Comparison of ENCODE assay signal across 18 cellular contexts in the genomic region with DNA sequence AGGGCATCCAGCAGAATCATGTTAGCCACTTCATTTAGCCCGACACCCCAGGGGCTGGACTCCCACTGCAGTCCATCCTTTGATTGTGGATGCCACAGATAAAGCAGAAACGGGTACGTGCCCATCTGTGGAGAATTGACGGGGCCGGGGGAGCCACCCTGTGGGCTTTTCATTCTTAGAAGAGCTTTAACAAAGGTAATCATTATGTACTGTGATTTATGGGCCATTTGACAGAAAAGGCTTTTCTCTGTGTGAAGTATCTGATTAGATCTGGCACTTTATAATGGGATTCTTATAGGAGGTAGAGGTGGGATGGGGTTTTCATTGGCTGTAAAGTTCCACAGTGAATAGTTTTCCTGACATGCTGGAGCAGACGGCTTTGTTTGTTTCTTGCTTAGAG.
"Had no signal": no experiment of that assay in that cellular context is flagged by ENCODE, and none has a peak within 500 bp of the region (broad histone marks: within the 10 kb centered on the region; RNA-seq: fewer than 3 reads in every experiment).

No MANE protein-coding gene starts in this region.

- H3K4me1 ChIP-seq: adrenal gland, prostate gland, right atrium auricular region, tibial artery had no signal

- H3K4me3 ChIP-seq: adrenal gland, esophagus squamous epithelium, hepatocyte, mucosa of descending colon, prostate gland, right atrium auricular region, tibial artery had no signal

- H3K27me3 ChIP-seq: adrenal gland, esophagus squamous epithelium, hepatocyte, right atrium auricular region, tibial artery had no signal

- H3K27ac Mint-ChIP-seq: activated CD4-positive, alpha-beta T cell treated with anti-CD3 and anti-CD28 coated beads, Interleukin-2, amount 10 ng/mL, durations not matched to agents 24 days and 14 days; activated naive CD4-positive, alpha-beta T cell treated with anti-CD3 and anti-CD28 coated beads, Interleukin-2, amount 50 U/mL, for 72 hours; memory B cell; naive B cell had no signal

- H3K4me3 Mint-ChIP-seq: activated CD4-positive, alpha-beta T cell treated with anti-CD3 and anti-CD28 coated beads, Interleukin-2, amount 10 ng/mL, durations not matched to agents 24 days and 14 days; memory B cell; naive B cell had no signal

- H3K27ac ChIP-seq: adrenal gland, esophagus squamous epithelium, hepatocyte, prostate gland, right atrium auricular region, tibial artery had no signal

- H3K27me3 Mint-ChIP-seq: activated CD4-positive, alpha-beta T cell treated with anti-CD3 and anti-CD28 coated beads, Interleukin-2, amount 10 ng/mL, durations not matched to agents 24 days and 14 days; memory B cell; naive B cell had no signal

- H3K36me3 ChIP-seq: prostate gland had no signal

- H3K4me1 Mint-ChIP-seq: activated CD4-positive, alpha-beta T cell treated with anti-CD3 and anti-CD28 coated beads, Interleukin-2, amount 10 ng/mL, durations not matched to agents 24 days and 14 days; memory B cell; naive B cell had no signal

- DNase-seq: activated CD4-positive, alpha-beta T cell treated with anti-CD3 and anti-CD28 coated beads, Interleukin-2, amount 10 ng/mL, durations not matched to agents 24 days and 14 days; activated gamma-delta T cell treated with Interleukin-2 at 50 U/mL for 16 hours; adrenal gland; cerebellar nuclear complex; effector CD4-positive, alpha-beta T cell; esophagus squamous epithelium; mucosa of descending colon; naive B cell; stimulated activated CD4-positive, alpha-beta T cell treated with anti-CD3 and anti-CD28 coated beads, Interleukin-12 subunit alpha, Interleukin-12 subunit beta, amount 100 ng/mL, for 4 hours; stimulated activated CD4-positive, alpha-beta T cell treated with anti-CD3 and anti-CD28 coated beads, Interleukin-1b, Interleukin-23, amount 100 ng/mL, for 48 hours; stimulated activated CD8-positive, alpha-beta memory T cell treated with anti-CD3 and anti-CD28 coated beads, Interleukin-4, amount 100 ng/mL, for 48 hours; stimulated activated naive CD4-positive, alpha-beta T cell; tibial artery had no signal

- ATAC-seq: activated naive CD4-positive, alpha-beta T cell treated with anti-CD3 and anti-CD28 coated beads, Interleukin-2, amount 50 U/mL, for 72 hours; mucosa of descending colon had no signal

- H3K9me3 ChIP-seq: adrenal gland, esophagus squamous epithelium, mucosa of descending colon, prostate gland, right atrium auricular region, tibial artery had no signal

- H3K9me3 Mint-ChIP-seq: activated CD4-positive, alpha-beta T cell treated with anti-CD3 and anti-CD28 coated beads, Interleukin-2, amount 10 ng/mL, durations not matched to agents 24 days and 14 days; activated naive CD4-positive, alpha-beta T cell treated with anti-CD3 and anti-CD28 coated beads, Interleukin-2, amount 50 U/mL, for 72 hours; memory B cell; naive B cell had no signal
